8 cellular contexts compared by ENCODE assay signal in the genomic region with DNA sequence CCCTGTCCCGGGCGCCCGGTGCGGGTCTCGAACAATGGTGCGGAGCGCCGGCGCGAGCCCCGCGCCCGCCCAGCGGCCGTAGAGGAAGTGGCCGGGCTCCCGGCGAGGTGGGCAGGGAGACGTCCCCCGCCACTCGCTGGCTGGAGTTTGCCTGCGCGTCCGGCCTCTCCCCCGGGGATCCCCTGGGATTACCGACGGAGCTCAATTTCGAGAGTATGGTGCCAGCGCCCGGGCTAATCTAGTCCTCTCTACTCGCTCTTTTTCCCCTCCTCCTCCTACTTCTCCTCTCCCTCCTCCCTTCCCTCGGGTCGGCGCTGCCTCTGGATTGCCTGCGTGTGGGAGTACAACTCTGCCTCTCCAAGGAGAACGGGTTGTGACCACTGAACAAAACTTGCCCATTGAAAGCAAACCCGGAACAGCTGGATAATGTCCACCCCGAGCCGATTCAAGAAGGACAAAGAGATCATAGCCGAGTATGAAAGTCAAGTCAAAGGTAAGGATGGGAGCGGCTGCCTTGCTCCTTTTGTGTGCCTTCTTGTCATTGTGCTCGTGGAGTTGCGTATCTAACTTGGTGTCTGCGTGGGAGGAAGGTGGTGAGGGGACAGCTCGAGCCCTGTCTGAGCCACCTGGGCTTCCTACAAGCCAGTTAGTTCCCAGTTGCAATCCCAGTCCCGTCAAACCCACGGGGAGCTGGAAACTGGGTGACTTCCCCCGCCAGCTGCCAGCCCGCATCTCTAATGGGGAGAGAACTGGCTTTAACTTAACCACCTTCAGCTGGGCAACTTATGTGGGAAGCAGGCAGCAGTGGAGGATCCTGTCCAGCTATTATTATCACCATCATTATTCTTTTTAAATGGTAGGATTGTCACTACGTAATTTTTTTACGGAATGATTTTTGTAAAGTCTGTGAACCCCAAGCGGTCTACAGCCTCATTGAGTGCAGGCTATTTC. TPM values are rescaled to one million over a fixed set of nuclear protein-coding genes. Genes with fewer than 3 reads are reported as not detected.
DNase-seq lines count a peak whose midpoint lies in the region; ATAC-seq lines count a peak whose summit lies in the region.

A gene (plus strand): TSS at position 310 of the 951 bp plus-strand sequence. CDS start 117 bp downstream, at position 427.

- peak within 1 kb of the TSS; percentile 98 for H3K9ac ChIP-seq in neuronal stem cell (ENCODE audit: low read depth, low read length, poor library complexity)

- H2BK120ac ChIP-seq in neuronal stem cell (ENCODE audit: low read depth, low read length): peak within 1 kb of the TSS; percentile 67

- peak; percentile 34 for ATAC-seq in HG02759 (IDR thresholded peaks at IDR 0.05; ENCODE audit: unreplicated experiment)
- ATAC-seq in activated naive CD8-positive, alpha-beta T cell treated with anti-CD3 and anti-CD28 coated beads, Interleukin-2, amount 50 U/mL, for 24 hours: no peak
- peak; percentile 70 for ATAC-seq in Right ventricle myocardium superior (ENCODE audit: poor library complexity)

- H2BK12ac ChIP-seq in neuronal stem cell (ENCODE audit: low read length): peak within 1 kb of the TSS; percentile 52

- H3K4me3 Mint-ChIP-seq in activated naive CD4-positive, alpha-beta T cell treated with anti-CD3 and anti-CD28 coated beads, Interleukin-2, amount 10 ng/mL, durations not matched to agents 7 days and 5 days: peak within 1 kb of the TSS; percentile 89
- H3K4me3 Mint-ChIP-seq in activated naive CD8-positive, alpha-beta T cell treated with anti-CD3 and anti-CD28 coated beads, Interleukin-2, amount 50 U/mL, for 24 hours: peak within 1 kb of the TSS; percentile 80

- CTCF ChIA-PET in activated naive CD4-positive, alpha-beta T cell treated with anti-CD3 and anti-CD28 coated beads, Interleukin-2, amount 10 ng/mL, durations not matched to agents 7 days and 5 days (lab: Charles Lee): interaction anchor here (0.5 to 3.3 kb wide), 6 partner anchors 14 to 911 kb away, joined by 3 to 19 read pairs (median 4); a partner anchor contains a TSS

- H4K91ac ChIP-seq in neuronal stem cell (ENCODE audit: low read depth, low read length, poor library complexity): no peak within 1 kb of the TSS

- no peaks in the 10 kb centered on the region for H3K79me1 ChIP-seq in neuronal stem cell (ENCODE audit: low read depth, low read length)

- no peaks in the 10 kb centered on the region for H3K9me3 Mint-ChIP-seq in activated naive CD4-positive, alpha-beta T cell treated with anti-CD3 and anti-CD28 coated beads, Interleukin-2, amount 10 ng/mL, durations not matched to agents 7 days and 5 days
- H3K9me3 Mint-ChIP-seq in activated naive CD8-positive, alpha-beta T cell treated with anti-CD3 and anti-CD28 coated beads, Interleukin-2, amount 50 U/mL, for 24 hours: no peaks in the 10 kb centered on the region

- H3K36me3 ChIP-seq in neuronal stem cell (replicated peaks in 1 of 2; ENCODE audit: control insufficient read depth in 2 of 2, insufficient read depth in 2 of 2, low read length in 2 of 2): no peaks in the 10 kb centered on the region

- peak within 1 kb of the TSS; percentile 100 for H3K18ac ChIP-seq in neuronal stem cell (ENCODE audit: low read length)

- peak within 1 kb of the TSS; percentile 99 for H2AFZ ChIP-seq in neuronal stem cell (ENCODE audit: low read length)

- peak within 1 kb of the TSS; percentile 77 to 93 for H3K4me3 ChIP-seq in neuronal stem cell (ENCODE audit: low read length in 2 of 2)

- H3K14ac ChIP-seq in neuronal stem cell (ENCODE audit: low read length): peak within 1 kb of the TSS; percentile 99

- H2BK5ac ChIP-seq in neuronal stem cell (ENCODE audit: low read length): peak within 1 kb of the TSS; percentile 68

- no CpG with 5 or more reads among the region's 52 CpGs for WGBS in neuronal stem cell (ENCODE audit: extremely low coverage in 2 of 2, insufficient read length in 2 of 2, insufficient replicate concordance in 1 of 2), 2 donors

- peak within 1 kb of the TSS; percentile 92 for H2BK15ac ChIP-seq in neuronal stem cell (ENCODE audit: low read length)

- peaks cover 9% of the 10 kb centered on the region for H3K4me1 Mint-ChIP-seq in activated naive CD4-positive, alpha-beta T cell treated with anti-CD3 and anti-CD28 coated beads, Interleukin-2, amount 10 ng/mL, durations not matched to agents 7 days and 5 days
- H3K4me1 Mint-ChIP-seq in activated naive CD8-positive, alpha-beta T cell treated with anti-CD3 and anti-CD28 coated beads, Interleukin-2, amount 50 U/mL, for 24 hours: peaks cover 9% of the 10 kb centered on the region

- H3K27me3 ChIP-seq in neuronal stem cell (ENCODE audit: control insufficient read depth in 3 of 3, insufficient read depth in 3 of 3, low read depth in 1 of 3, low read length in 3 of 3): no peaks in the 10 kb centered on the region

- no peaks in the 10 kb centered on the region for H3K36me3 Mint-ChIP-seq in activated naive CD4-positive, alpha-beta T cell treated with anti-CD3 and anti-CD28 coated beads, Interleukin-2, amount 10 ng/mL, durations not matched to agents 7 days and 5 days
- H3K36me3 Mint-ChIP-seq in activated naive CD8-positive, alpha-beta T cell treated with anti-CD3 and anti-CD28 coated beads, Interleukin-2, amount 50 U/mL, for 24 hours (ENCODE audit: low read depth): no peaks in the 10 kb centered on the region

- no peak within 1 kb of the TSS for H3K27ac Mint-ChIP-seq in activated naive CD4-positive, alpha-beta T cell treated with anti-CD3 and anti-CD28 coated beads, Interleukin-2, amount 10 ng/mL, durations not matched to agents 7 days and 5 days
- H3K27ac Mint-ChIP-seq in activated naive CD8-positive, alpha-beta T cell treated with anti-CD3 and anti-CD28 coated beads, Interleukin-2, amount 50 U/mL, for 24 hours: no peak within 1 kb of the TSS

- H4K8ac ChIP-seq in neuronal stem cell (ENCODE audit: low read depth, low read length): no peak within 1 kb of the TSS

- no peak within 1 kb of the TSS for H2AK5ac ChIP-seq in neuronal stem cell (ENCODE audit: low read depth, low read length)

- peaks cover 2 to 6% of the 10 kb centered on the region in 2 donors for H3K4me1 ChIP-seq in neuronal stem cell (ENCODE audit: control insufficient read depth in 2 of 2, insufficient read depth in 1 of 2, low read depth in 1 of 2, low read length in 2 of 2)

- H3K4ac ChIP-seq in neuronal stem cell (ENCODE audit: low read length): no peak within 1 kb of the TSS

- no peaks in the 10 kb centered on the region for H3K9me3 ChIP-seq in neuronal stem cell (replicated peaks in 1 of 2; ENCODE audit: control insufficient read depth in 2 of 2, insufficient read depth in 1 of 2, low read depth in 1 of 2, low read length in 2 of 2)

- peak within 1 kb of the TSS; percentile 67 for H3K27ac ChIP-seq in neuronal stem cell (replicated peaks; ENCODE audit: low read length)

- peak within 1 kb of the TSS; percentile 86 for H3K23ac ChIP-seq in neuronal stem cell (ENCODE audit: low read depth, low read length, poor library complexity)

- peak; percentile 24 for DNase-seq in activated naive CD4-positive, alpha-beta T cell treated with anti-CD3 and anti-CD28 coated beads, Interleukin-2, amount 10 ng/mL, durations not matched to agents 7 days and 5 days
- no peak for DNase-seq in activated naive CD4-positive, alpha-beta T cell treated with Interleukin-2 at 50 U/mL for 16 hours
- DNase-seq in NCI-H2171 treated with DMSO at 0.1 percent for 48 hours (lab: John Stamatoyannopoulos, UW): peak; percentile 62
- DNase-seq in activated naive CD8-positive, alpha-beta T cell treated with anti-CD3 and anti-CD28 coated beads, Interleukin-2, amount 50 U/mL, for 24 hours: peak; percentile 4
- peak; percentile 84 for DNase-seq in Right ventricle myocardium superior
- peak; percentile 51 for DNase-seq in neuronal stem cell (ENCODE audit: low spot score)
- no peak for DNase-seq in MV-4-11 (lab: John Stamatoyannopoulos, UW)

- peaks cover 58% of the 10 kb centered on the region for H3K27me3 Mint-ChIP-seq in activated naive CD4-positive, alpha-beta T cell treated with anti-CD3 and anti-CD28 coated beads, Interleukin-2, amount 10 ng/mL, durations not matched to agents 7 days and 5 days
- H3K27me3 Mint-ChIP-seq in activated naive CD8-positive, alpha-beta T cell treated with anti-CD3 and anti-CD28 coated beads, Interleukin-2, amount 50 U/mL, for 24 hours: peaks cover 33% of the 10 kb centered on the region

- peak within 1 kb of the TSS; percentile 71 for H3K4me2 ChIP-seq in neuronal stem cell (ENCODE audit: insufficient read depth, low read length, poor library complexity, severe bottlenecking)

- intact Hi-C loops in Right ventricle myocardium superior (cut with DNase I): loop anchor here (5.0 to 10.0 kb wide), 2 partner anchors 250 to 338 kb away; no protein-coding TSS in a partner anchor

RNA-seq across cellular contexts. Expression of the gene that starts here (rescaled TPM):
- total RNA-seq in Right ventricle myocardium superior: 2.0 TPM
- polyA plus RNA-seq in neuronal stem cell (2013, experiment 1 of 2): 2.6 TPM
- polyA plus RNA-seq in neuronal stem cell (2013, experiment 2 of 2): 2.2 TPM

Comparison
In these comparisons a context has a peak if more than half of its experiments do, and no peak if none do; other contexts are left out.
1. DNase-seq: peak in activated naive CD4-positive, alpha-beta T cell treated with anti-CD3 and anti-CD28 coated beads, Interleukin-2, amount 10 ng/mL, durations not matched to agents 7 days and 5 days (single experiment), NCI-H2171 treated with DMSO at 0.1 percent for 48 hours (single experiment), activated naive CD8-positive, alpha-beta T cell treated with anti-CD3 and anti-CD28 coated beads, Interleukin-2, amount 50 U/mL, for 24 hours (single experiment), Right ventricle myocardium superior (single experiment) and neuronal stem cell (single experiment); none in activated naive CD4-positive, alpha-beta T cell treated with Interleukin-2 at 50 U/mL for 16 hours (single experiment) and MV-4-11 (single experiment).